8 cellular contexts compared by ENCODE assay signal in genomic region chr12:103839893-103840292, GRCh38. TPM values are rescaled to one million over a fixed set of nuclear protein-coding genes. Genes with fewer than 3 reads are reported as not detected.
DNase-seq lines count a peak whose midpoint lies in the region; ATAC-seq and TF ChIP-seq lines count a peak whose summit lies in the region.

No MANE protein-coding gene starts in this region.

- H3K27ac Mint-ChIP-seq in CD4-positive, alpha-beta memory T cell: peak overlapping the region in 6 of 7 donors; percentile 61 to 88 (median 76)
- peak overlapping the region; percentile 75 to 81 for H3K27ac Mint-ChIP-seq in effector memory CD8-positive, alpha-beta T cell

- no peaks in the 10 kb centered on the region for H3K36me3 ChIP-seq in CD4-positive, alpha-beta memory T cell (ENCODE audit: insufficient read depth, low read length)
- no peaks in the 10 kb centered on the region for H3K36me3 ChIP-seq in neural cell (ENCODE audit: insufficient read depth, low read length)

- H3K79me2 ChIP-seq in neural cell (replicated peaks; ENCODE audit: insufficient read depth, low read length): no peaks in the 10 kb centered on the region

- no peaks in the 10 kb centered on the region for H3K27me3 ChIP-seq in CD4-positive, alpha-beta memory T cell (ENCODE audit: insufficient read depth, low read length)
- peaks cover 14% of the 10 kb centered on the region for H3K27me3 ChIP-seq in neural cell (ENCODE audit: insufficient read depth, low read depth, low read length)

- H2AFZ ChIP-seq in neural cell (ENCODE audit: low read depth, low read length): no peak overlapping the region

- intact Hi-C loops in CD4-positive, alpha-beta memory T cell (cut with micrococcal nuclease): loop anchor here (2.0 to 5.0 kb wide), 3 partner anchors 125 to 1267 kb away; partner anchors contain the start of genes C12orf42, TDG and WASHC4

- H3K4me2 ChIP-seq in neural cell (ENCODE audit: low read length): no peak overlapping the region

- ATAC-seq in effector memory CD8-positive, alpha-beta T cell (replicated peaks): no peak
- no peak for ATAC-seq in esophagus mucosa

- H3K4me3 Mint-ChIP-seq in CD4-positive, alpha-beta memory T cell: peak overlapping the region; percentile 87 to 97 (median 89)
- H3K4me3 Mint-ChIP-seq in effector memory CD8-positive, alpha-beta T cell: peak overlapping the region; percentile 88 to 89

- H3K4me1 ChIP-seq in CD4-positive, alpha-beta memory T cell (ENCODE audit: insufficient read depth, low read length): peaks cover 14% of the 10 kb centered on the region

- no peaks in the 10 kb centered on the region for H3K27me3 Mint-ChIP-seq in CD4-positive, alpha-beta memory T cell
- H3K27me3 Mint-ChIP-seq in effector memory CD8-positive, alpha-beta T cell: no peaks in the 10 kb centered on the region

- no peak for DNase-seq in CD4-positive, alpha-beta memory T cell
- no peak for DNase-seq in NB4 (ENCODE audit: low read depth)
- no peak for DNase-seq in effector memory CD8-positive, alpha-beta T cell
- DNase-seq in stimulated activated CD4-positive, alpha-beta T cell treated with anti-CD3 and anti-CD28 coated beads, Interleukin-2, amount 100 ng/mL, for 24 hours: no peak
- DNase-seq in MV-4-11 (lab: John Stamatoyannopoulos, UW): no peak
- DNase-seq in DMS 273 (lab: John Stamatoyannopoulos, UW; ENCODE audit: unreplicated experiment): no peak

- no peak for TF ChIP-seq POLR2A in NB4 (IDR thresholded peaks at IDR 0.05; ENCODE audit: extremely low read depth, insufficient read length)

- TF ChIP-seq RAD21 in neural cell (conservative IDR thresholded peaks at IDR 0.05): no peak

- H3K9ac ChIP-seq in neural cell (ENCODE audit: low read length): no peak overlapping the region

- peaks cover 3% of the 10 kb centered on the region in 2 donors for H3K36me3 Mint-ChIP-seq in CD4-positive, alpha-beta memory T cell
- peaks cover 8% of the 10 kb centered on the region for H3K36me3 Mint-ChIP-seq in effector memory CD8-positive, alpha-beta T cell (ENCODE audit: insufficient read depth)

- H3K9me3 Mint-ChIP-seq in CD4-positive, alpha-beta memory T cell: no peaks in the 10 kb centered on the region
- H3K9me3 Mint-ChIP-seq in effector memory CD8-positive, alpha-beta T cell: no peaks in the 10 kb centered on the region

- H3K9me2 ChIP-seq in neural cell (ENCODE audit: insufficient read depth, low read length): no peaks in the 10 kb centered on the region

- POLR2A ChIA-PET in CD4-positive, alpha-beta memory T cell (lab: Charles Lee; ENCODE audit: partially characterized antibody): interaction anchor here (3.1 kb wide), 1 partner anchor 89 kb away, joined by 28 read pairs; the partner anchor contains the start of gene HSP90B1

- TF ChIP-seq EP300 in neural cell (conservative IDR thresholded peaks at IDR 0.05; ENCODE audit: poor library complexity, severe bottlenecking): no peak

- H3K4me3 ChIP-seq in CD4-positive, alpha-beta memory T cell (ENCODE audit: low read length in 2 of 2): peak overlapping the region in 1 of 2 donors; percentile 63
- H3K4me3 ChIP-seq in NB4 (ENCODE audit: low read depth, low read length) (peak overlapping the region; percentile 81), neural cell (ENCODE audit: low read length) (peak overlapping the region; percentile 85)

- TF ChIP-seq CTCF in NB4 (IDR thresholded peaks at IDR 0.05; ENCODE audit: low read depth, low read length) (no peak), neural cell (IDR thresholded peaks at IDR 0.05; ENCODE audit: poor library complexity, severe bottlenecking) (no peak)

- H3K9me3 ChIP-seq in CD4-positive, alpha-beta memory T cell (ENCODE audit: control insufficient read depth in 1 of 2, low read length in 2 of 2): no peaks in the 10 kb centered on the region
- H3K9me3 ChIP-seq in neural cell (ENCODE audit: low read length): no peaks in the 10 kb centered on the region

- H3K27ac ChIP-seq in CD4-positive, alpha-beta memory T cell (ENCODE audit: low read depth, low read length): no peak overlapping the region
- no peak overlapping the region for H3K27ac ChIP-seq in neural cell (ENCODE audit: low read length)

- no peaks in the 10 kb centered on the region for H3F3A ChIP-seq in neural cell (ENCODE audit: insufficient read depth, low read length, poor library complexity, severe bottlenecking)

- no peaks in the 10 kb centered on the region for H4K20me1 ChIP-seq in neural cell (ENCODE audit: insufficient read depth)

- CTCF ChIA-PET in CD4-positive, alpha-beta memory T cell (lab: Charles Lee; ENCODE audit: partially characterized antibody): interaction anchor here (1.5 kb wide), 1 partner anchor 269 kb away, joined by 3 read pairs; no protein-coding TSS in a partner anchor

- peaks cover 6 to 26% (median 13%) of the 10 kb centered on the region in 4 donors for H3K4me1 Mint-ChIP-seq in CD4-positive, alpha-beta memory T cell
- peaks cover 14 to 15% of the 10 kb centered on the region in 2 donors for H3K4me1 Mint-ChIP-seq in effector memory CD8-positive, alpha-beta T cell (ENCODE audit: low read depth in 2 of 2)

TF ChIP-seq in neural cell, 6 proteins besides CTCF, POLR2A, EP300 and RAD21:
- no peak for TF ChIP-seq EZH2 (IDR thresholded peaks at IDR 0.05; ENCODE audit: borderline replicate concordance, insufficient read depth, low read length, poor library complexity, severe bottlenecking)
- no peak for TF ChIP-seq SMC3 (conservative IDR thresholded peaks at IDR 0.05; ENCODE audit: poor library complexity)
- TF ChIP-seq MXI1 (conservative IDR thresholded peaks at IDR 0.05; ENCODE audit: poor library complexity, severe bottlenecking): no peak
- TF ChIP-seq REST (IDR thresholded peaks at IDR 0.05; ENCODE audit: borderline replicate concordance): no peak
- no peak for TF ChIP-seq TAF1 (IDR thresholded peaks at IDR 0.05; ENCODE audit: low read depth)
- no peak for TF ChIP-seq POLR2AphosphoS5 (IDR thresholded peaks at IDR 0.05)

RNA-seq across cellular contexts. Expression of gene NT5DC3, which starts 1.1 kb away (rescaled TPM):
- 1 to 10 TPM; 6.1 to 6.8 TPM for total RNA-seq in CD4-positive, alpha-beta memory T cell
- polyA plus RNA-seq in CD4-positive, alpha-beta memory T cell: 1 to 10 TPM; 1.2 to 1.3 TPM
- 3.3 and 4.0 TPM in 2 replicates for polyA plus RNA-seq in neural cell
- polyA minus RNA-seq in neural cell: 6.6 and 9.8 TPM in 2 replicates
- total RNA-seq in esophagus mucosa: 4.8 TPM
